1 cellular context compared by ENCODE assay signal in the genomic region with DNA sequence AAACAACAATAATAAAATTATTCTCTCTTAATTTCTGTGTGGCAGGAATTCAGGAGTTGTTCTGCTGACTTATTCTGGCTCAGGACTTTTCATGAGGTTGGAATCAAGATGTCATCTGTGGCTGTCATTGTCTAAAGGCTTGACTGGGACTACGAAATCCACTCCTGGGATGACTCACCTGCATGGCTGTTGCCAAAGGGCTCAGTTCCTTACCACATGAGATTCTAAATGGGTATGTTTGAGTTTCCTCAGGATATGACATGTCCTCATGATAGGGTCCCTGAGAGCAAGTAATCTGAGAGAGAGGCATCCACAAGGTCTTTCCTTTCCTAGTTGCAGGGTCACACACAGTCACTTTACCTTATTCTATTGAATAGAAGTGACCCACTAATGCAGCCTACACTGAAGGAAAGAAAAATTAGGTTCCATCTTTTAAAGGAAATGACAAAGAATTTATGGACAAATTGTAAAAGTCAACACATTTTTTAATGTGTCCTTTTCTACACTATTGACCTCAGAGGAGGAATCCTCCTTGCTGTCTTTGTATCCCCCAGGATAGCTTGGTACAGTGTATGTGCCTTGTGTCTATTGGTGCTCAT.
TF ChIP-seq lines count a peak whose summit lies in the region.

No MANE protein-coding gene starts in this region.

TF ChIP-seq in IMR-90, 13 proteins besides CTCF, POLR2A, EP300 and RAD21:
- TF ChIP-seq RFX5 (IDR thresholded peaks at IDR 0.05; ENCODE audit: low read depth, low read length) (no peak), FOS (IDR thresholded peaks at IDR 0.05; ENCODE audit: low read depth, low read length) (0 out of 2 replicates have a peak, but pooled peaks have one; percentile 10), NFE2L2 (IDR thresholded peaks at IDR 0.05; ENCODE audit: low read depth, low read length) (no peak), ELK1 (IDR thresholded peaks at IDR 0.05; ENCODE audit: borderline replicate concordance, low read depth, low read length) (no peak), MAFK (IDR thresholded peaks at IDR 0.05; ENCODE audit: low read depth, low read length) (no peak), BHLHE40 (IDR thresholded peaks at IDR 0.05; ENCODE audit: low read depth, low read length) (no peak), SMC3 (IDR thresholded peaks at IDR 0.05; ENCODE audit: low read depth, low read length) (no peak), CEBPB (IDR thresholded peaks at IDR 0.05; ENCODE audit: low read depth, low read length) (0 out of 2 replicates have a peak, but pooled peaks have one; percentile 2), MAZ (IDR thresholded peaks at IDR 0.05; ENCODE audit: borderline replicate concordance, low read depth, low read length) (no peak), CHD1 (IDR thresholded peaks at IDR 0.05; ENCODE audit: low read depth, low read length) (no peak), MXI1 (IDR thresholded peaks at IDR 0.05; ENCODE audit: borderline replicate concordance, low read depth, low read length) (no peak), RCOR1 (IDR thresholded peaks at IDR 0.05; ENCODE audit: insufficient replicate concordance, low read length) (no peak)
- TF ChIP-seq, protein P1, sequence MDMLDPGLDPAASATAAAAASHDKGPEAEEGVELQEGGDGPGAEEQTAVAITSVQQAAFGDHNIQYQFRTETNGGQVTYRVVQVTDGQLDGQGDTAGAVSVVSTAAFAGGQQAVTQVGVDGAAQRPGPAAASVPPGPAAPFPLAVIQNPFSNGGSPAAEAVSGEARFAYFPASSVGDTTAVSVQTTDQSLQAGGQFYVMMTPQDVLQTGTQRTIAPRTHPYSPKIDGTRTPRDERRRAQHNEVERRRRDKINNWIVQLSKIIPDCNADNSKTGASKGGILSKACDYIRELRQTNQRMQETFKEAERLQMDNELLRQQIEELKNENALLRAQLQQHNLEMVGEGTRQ (IDR thresholded peaks at IDR 0.05; ENCODE audit: low read depth, low read length) = no peak
